11 cellular contexts compared by ENCODE assay signal in the genomic region with DNA sequence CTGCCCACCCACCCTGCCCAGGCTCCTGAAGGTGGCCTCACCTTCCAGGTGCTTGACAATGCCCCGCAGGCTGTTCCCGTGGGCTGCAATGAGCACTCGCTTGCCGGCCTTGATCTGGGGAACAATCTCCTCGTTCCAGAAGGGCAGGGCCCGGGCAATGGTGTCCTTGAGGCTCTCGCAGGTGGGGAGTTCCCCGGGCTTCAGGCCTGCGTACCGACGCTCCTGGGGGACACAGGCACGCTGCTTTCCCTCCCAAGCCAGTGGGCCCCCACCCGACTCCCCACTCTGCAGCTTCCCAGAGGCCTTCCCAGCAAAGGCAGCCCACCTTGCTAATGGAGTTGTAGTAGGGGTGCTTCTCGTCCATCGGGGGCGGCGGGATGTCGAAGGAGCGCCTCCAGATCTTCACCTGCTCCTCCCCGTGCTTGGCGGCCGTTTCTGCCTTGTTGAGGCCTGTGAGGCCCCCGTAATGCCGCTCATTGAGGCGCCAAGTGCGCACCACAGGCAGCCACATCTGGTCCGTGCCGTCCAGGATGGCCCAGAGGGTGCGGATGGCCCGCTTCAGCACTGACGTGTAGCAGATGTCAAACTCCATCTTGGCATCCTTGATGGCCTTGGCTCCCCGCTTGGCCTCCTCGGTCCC. TPM values are rescaled to one million over a fixed set of nuclear protein-coding genes. Genes with fewer than 3 reads are reported as not detected.
DNase-seq lines count a peak whose midpoint lies in the region; ATAC-seq, FAIRE-seq and TF ChIP-seq lines count a peak whose summit lies in the region.
"Had no signal": no experiment of that assay in that cellular context is flagged by ENCODE, and none has a peak within 500 bp of the region (broad histone marks: within the 10 kb centered on the region; RNA-seq: fewer than 3 reads in every experiment).

No MANE protein-coding gene starts in this region.

- no TSS peak for BruUV-seq in K562 (replicated peaks; lab: Mats Ljungman, UMichigan)

- in situ Hi-C loops in K562 (cut with MboI): no loop called here

- H3K4me3 ChIP-seq in K562 (no peak overlapping the region), lower lobe of right lung (no peak overlapping the region), aorta (ENCODE audit: low read length in 2 of 2) (no peak overlapping the region)

- peaks cover 9% of the 10 kb centered on the region for H3K36me3 Mint-ChIP-seq in activated naive CD8-positive, alpha-beta T cell treated with anti-CD3 and anti-CD28 coated beads, Interleukin-2, amount 10 ng/mL, durations not matched to agents 7 days and 5 days
- H3K36me3 Mint-ChIP-seq in activated naive CD8-positive, alpha-beta T cell treated with anti-CD3 and anti-CD28 coated beads for 36 hours: peaks cover 13% of the 10 kb centered on the region

- no peaks in the 10 kb centered on the region for H3K9me3 Mint-ChIP-seq in activated naive CD8-positive, alpha-beta T cell treated with anti-CD3 and anti-CD28 coated beads, Interleukin-2, amount 10 ng/mL, durations not matched to agents 7 days and 5 days
- no peaks in the 10 kb centered on the region for H3K9me3 Mint-ChIP-seq in activated naive CD8-positive, alpha-beta T cell treated with anti-CD3 and anti-CD28 coated beads for 36 hours
- H3K9me3 Mint-ChIP-seq: CD8-positive, alpha-beta memory T cell had no signal

- no peaks in the 10 kb centered on the region for H3K27me3 Mint-ChIP-seq in activated naive CD8-positive, alpha-beta T cell treated with anti-CD3 and anti-CD28 coated beads, Interleukin-2, amount 10 ng/mL, durations not matched to agents 7 days and 5 days
- H3K27me3 Mint-ChIP-seq in activated naive CD8-positive, alpha-beta T cell treated with anti-CD3 and anti-CD28 coated beads for 36 hours: peaks cover 5% of the 10 kb centered on the region
- H3K27me3 Mint-ChIP-seq: CD8-positive, alpha-beta memory T cell had no signal

- peaks cover 6 to 36% of the 10 kb centered on the region in 2 experiments; a peak in 3 of 5 replicates for H3K4me1 ChIP-seq in K562 (replicated peaks in 1 of 2; ENCODE audit: control insufficient read depth in 2 of 2, insufficient read depth in 2 of 2, low read length in 2 of 2)
- H3K4me1 ChIP-seq in lower lobe of right lung: peaks cover 28% of the 10 kb centered on the region
- H3K4me1 ChIP-seq in aorta (ENCODE audit: control insufficient read depth in 1 of 2, insufficient read depth in 2 of 2, low read length in 2 of 2): no peaks in the 10 kb centered on the region

- DNase-seq in activated naive CD8-positive, alpha-beta T cell treated with anti-CD3 and anti-CD28 coated beads, Interleukin-2, amount 10 ng/mL, durations not matched to agents 7 days and 5 days: no peak
- no peak for DNase-seq in activated naive CD8-positive, alpha-beta T cell treated with anti-CD3 and anti-CD28 coated beads for 36 hours
- DNase-seq in K562 (ENCODE audit: extremely low read depth in 1 of 4, low spot score in 3 of 4) (no peak), lower lobe of right lung (peak; percentile 44), aorta (peak in 1 of 2 donors; percentile 76), frontal cortex (ENCODE audit: low spot score in 2 of 2) (no peak), middle frontal gyrus (ENCODE audit: extremely low spot score, low spot score) (no peak)
- no peak for DNase-seq in activated naive CD4-positive, alpha-beta T cell (lab: John Stamatoyannopoulos, UW)
- DNase-seq: activated CD4-positive, alpha-beta T cell treated with anti-CD3 and anti-CD28 coated beads, Interleukin-2, amount 50 U/mL, for 1 hour; stomach had no signal

- H3K27ac ChIP-seq in K562 (ENCODE audit: extremely low read depth, low read depth, low read length): no peak overlapping the region
- no peak overlapping the region for H3K27ac ChIP-seq in lower lobe of right lung
- H3K27ac ChIP-seq in aorta (ENCODE audit: low read depth in 1 of 2, low read length in 2 of 2): no peak overlapping the region
- H3K27ac ChIP-seq: stomach had no signal

- H4K20me1 ChIP-seq in K562 (replicated peaks; ENCODE audit: control insufficient read depth, insufficient read depth, low read length): peaks cover 12% of the 10 kb centered on the region; the same call in 1 of the 2 replicates

- no peak overlapping the region for H3K4me3 Mint-ChIP-seq in activated naive CD8-positive, alpha-beta T cell treated with anti-CD3 and anti-CD28 coated beads, Interleukin-2, amount 10 ng/mL, durations not matched to agents 7 days and 5 days
- no peak overlapping the region for H3K4me3 Mint-ChIP-seq in activated naive CD8-positive, alpha-beta T cell treated with anti-CD3 and anti-CD28 coated beads for 36 hours

- ATAC-seq in activated naive CD8-positive, alpha-beta T cell treated with anti-CD3 and anti-CD28 coated beads, Interleukin-2, amount 10 ng/mL, durations not matched to agents 7 days and 5 days (ENCODE audit: low read depth): peak; percentile 19
- ATAC-seq in K562: no peak
- peak; percentile 2 to 3 for ATAC-seq in lower lobe of right lung
- ATAC-seq in aorta (ENCODE audit: low FRiP score): peak; percentile 3

- intact Hi-C loops in K562 (cut with micrococcal nuclease): loop anchor here (5.0 kb wide), 1 partner anchor 43 kb away; no protein-coding TSS in a partner anchor
- intact Hi-C loops in lower lobe of right lung (cut with DNase I): no loop called here
- intact Hi-C loops in aorta (cut with DNase I): no loop called here

- H3K9ac ChIP-seq in K562 (ENCODE audit: insufficient read depth in 1 of 2, low read depth in 2 of 2, low read length in 2 of 2): peak overlapping the region in 1 of 2 experiments; percentile 76; a peak in 2 of 4 replicates

- no peak; the same call in 1 of the 2 replicates for TF ChIP-seq POLR2A in K562 (conservative IDR thresholded peaks at IDR 0.05)

- 30% methylated on average over 33 of the region's 33 CpGs for WGBS in K562 (ENCODE audit: insufficient coverage, low coverage, missing lambda C conversion rate)
- WGBS in aorta, 2 donors: 21 to 28% methylated on average over 33 of the region's 33 CpGs

- CTCF ChIA-PET in K562 (lab: Yijun Ruan, JAX; ENCODE audit: low intra/inter-chr PET ratio): no interaction called here

- no peaks in the 10 kb centered on the region for H3K9me1 ChIP-seq in K562 (ENCODE audit: control insufficient read depth, insufficient read depth, low read length)

- TF ChIP-seq EP300 in K562 (IDR thresholded peaks at IDR 0.05; ENCODE audit: low read length): no peak

- H3K27me3 ChIP-seq in K562 (ENCODE audit: control insufficient read depth in 2 of 2, insufficient read depth in 2 of 2, low read length in 2 of 2) (peaks cover 0 to 14% of the 10 kb centered on the region in 2 experiments; a peak in 2 of 5 replicates), lower lobe of right lung (ENCODE audit: low read depth) (no peaks in the 10 kb centered on the region), aorta (ENCODE audit: control insufficient read depth in 1 of 2, insufficient read depth in 2 of 2, low read length in 1 of 2) (no peaks in the 10 kb centered on the region)
- H3K27me3 ChIP-seq: stomach had no signal

- TF ChIP-seq CTCF in K562 (IDR thresholded peaks at IDR 0.05 in 2 of 3, conservative IDR thresholded peaks at IDR 0.05 in 1 of 3; ENCODE audit: insufficient read depth in 2 of 3, low read depth in 1 of 3, low read length in 3 of 3): no peak
- no peak for TF ChIP-seq CTCF in lower lobe of right lung (IDR thresholded peaks at IDR 0.05)

- H3K4me1 Mint-ChIP-seq in activated naive CD8-positive, alpha-beta T cell treated with anti-CD3 and anti-CD28 coated beads, Interleukin-2, amount 10 ng/mL, durations not matched to agents 7 days and 5 days: peaks cover 6% of the 10 kb centered on the region
- peaks cover 27% of the 10 kb centered on the region for H3K4me1 Mint-ChIP-seq in activated naive CD8-positive, alpha-beta T cell treated with anti-CD3 and anti-CD28 coated beads for 36 hours

- H3K4me2 ChIP-seq in K562 (ENCODE audit: insufficient read depth, low read length): no peak overlapping the region

- H3K9me3 ChIP-seq in K562 (replicated peaks; ENCODE audit: control insufficient read depth, insufficient read depth, low read depth, low read length) (no peaks in the 10 kb centered on the region), lower lobe of right lung (no peaks in the 10 kb centered on the region), aorta (ENCODE audit: control insufficient read depth, low read length) (no peaks in the 10 kb centered on the region)
- H3K9me3 ChIP-seq: stomach had no signal

- FAIRE-seq in K562 (lab: Jason Lieb, UNC) (no peak), frontal cortex (lab: Jason Lieb, UNC) (no peak)

- TF ChIP-seq RAD21 in K562 (CRISPR knock-in tag; conservative IDR thresholded peaks at IDR 0.05 in 1 of 2, IDR thresholded peaks at IDR 0.05 in 1 of 2): no peak

- H3K27ac Mint-ChIP-seq in activated naive CD8-positive, alpha-beta T cell treated with anti-CD3 and anti-CD28 coated beads, Interleukin-2, amount 10 ng/mL, durations not matched to agents 7 days and 5 days: no peak overlapping the region
- H3K27ac Mint-ChIP-seq in activated naive CD8-positive, alpha-beta T cell treated with anti-CD3 and anti-CD28 coated beads for 36 hours: no peak overlapping the region

- H3K79me2 ChIP-seq in K562 (ENCODE audit: control insufficient read depth, insufficient read depth, low read length): no peaks in the 10 kb centered on the region

- POLR2A ChIA-PET in activated naive CD8-positive, alpha-beta T cell treated with anti-CD3 and anti-CD28 coated beads, Interleukin-2, amount 10 ng/mL, durations not matched to agents 7 days and 5 days (lab: Charles Lee): interaction anchor here (0.7 to 3.6 kb wide), 7 partner anchors 10 to 136 kb away, joined by 3 to 22 read pairs (median 3); a partner anchor contains a TSS
- POLR2A ChIA-PET in K562 (lab: Yijun Ruan, JAX): interaction anchor here (0.6 to 1.2 kb wide), 4 partner anchors 8 to 154 kb away, joined by 3 to 4 read pairs (median 4); no protein-coding TSS in a partner anchor

- H2AFZ ChIP-seq in K562 (ENCODE audit: low read depth, low read length): no peak overlapping the region

- H3K36me3 ChIP-seq in K562 (ENCODE audit: control insufficient read depth, insufficient read depth, low read length) (peaks cover 20% of the 10 kb centered on the region; the same call in 2 of the 3 replicates), lower lobe of right lung (peaks cover 25% of the 10 kb centered on the region), aorta (ENCODE audit: control insufficient read depth in 1 of 2, insufficient read depth in 2 of 2, low read length in 1 of 2) (peaks cover 0 to under 1% of the 10 kb centered on the region in 2 donors)

RNA-seq across cellular contexts. Expression of a gene that starts 0.5 kb away (rescaled TPM):
- total RNA-seq in activated naive CD8-positive, alpha-beta T cell treated with anti-CD3 and anti-CD28 coated beads, Interleukin-2, amount 10 ng/mL, durations not matched to agents 7 days and 5 days: 1 to 10 TPM in 1 of 2 experiments, under 1 TPM in 1; 0.74 to 2.1 TPM
- under 1 TPM; 0.34 to 0.43 TPM for total RNA-seq in activated naive CD8-positive, alpha-beta T cell treated with anti-CD3 and anti-CD28 coated beads for 36 hours
- total RNA-seq in K562 (2011; cell fraction: chromatin; rRNA removed; ENCODE audit: low replicate concordance): not detected in 2 replicates
- 0.50 and 0.53 TPM in 2 replicates for total RNA-seq in K562 (2011; cell fraction: nucleolus; rRNA removed)
- not detected in 2 replicates for total RNA-seq in K562 (2011; cell fraction: nucleoplasm; rRNA removed)
- total RNA-seq in K562 (2014; rRNA removed) (not detected in 2 replicates), K562 (2014; rRNA removed; fragmentation: Illumina TruSeq; extraction: Trizol) (not detected in 2 replicates), K562 (2015; rRNA removed; fragmentation: Illumina TruSeq; extraction: Trizol) (not detected in 2 replicates), K562 (2021) (not detected in 2 replicates), lower lobe of right lung (0.44 TPM), aorta (1 to 10 TPM; 4.1 to 4.8 TPM), frontal cortex (4.5 TPM)
- polyA plus RNA-seq in K562 (2011; rRNA removed) (not detected in 2 replicates), K562 (2014; fragmentation: Illumina TruSeq; extraction: Trizol) (not detected in 2 replicates), K562 (2014; fragmentation: Nextera tagmentation; extraction: Ambion mirVana) (not detected), K562 (2014; rRNA removed) (not detected in 2 replicates), aorta (1 to 10 TPM; 8.0 to 9.5 TPM)
- 0.12 TPM in 1 of 2 replicates, not detected in the other for polyA plus RNA-seq in K562 (2011; cell fraction: cytosol; rRNA removed)
- 0.14 TPM in 1 of 2 replicates, not detected in the other for polyA plus RNA-seq in K562 (2011; cell fraction: nucleus; rRNA removed)
- polyA plus RNA-seq in K562 (2012): not detected in 2 replicates
- not detected in 2 replicates for polyA minus RNA-seq in K562 (2011; rRNA and poly(A)+ RNA removed)
- not detected in 2 replicates for polyA minus RNA-seq in K562 (2011; cell fraction: cytosol; rRNA and poly(A)+ RNA removed)
- not detected in 2 replicates for polyA minus RNA-seq in K562 (2011; cell fraction: nucleus; rRNA and poly(A)+ RNA removed)
- polyA plus RNA-seq: CD8-positive, alpha-beta memory T cell had no signal

RNA-seq across cellular contexts. Expression of a gene that starts 17.4 kb away (rescaled TPM):
- total RNA-seq in activated naive CD8-positive, alpha-beta T cell treated with anti-CD3 and anti-CD28 coated beads, Interleukin-2, amount 10 ng/mL, durations not matched to agents 7 days and 5 days: 10 to 100 TPM; 51.0 to 54.5 TPM
- total RNA-seq in activated naive CD8-positive, alpha-beta T cell treated with anti-CD3 and anti-CD28 coated beads for 36 hours: 10 to 100 TPM; 32.5 to 35.2 TPM
- total RNA-seq in K562 (2011; cell fraction: chromatin; rRNA removed; ENCODE audit: low replicate concordance): 15.0 and 46.8 TPM in 2 replicates
- 28.4 and 32.0 TPM in 2 replicates for total RNA-seq in K562 (2011; cell fraction: nucleolus; rRNA removed)
- total RNA-seq in K562 (2011; cell fraction: nucleoplasm; rRNA removed): 22.1 and 23.5 TPM in 2 replicates
- 4.1 and 6.5 TPM in 2 replicates for total RNA-seq in K562 (2014; rRNA removed)
- total RNA-seq in K562 (2014; rRNA removed; fragmentation: Illumina TruSeq; extraction: Trizol): 1.3 and 1.9 TPM in 2 replicates
- 4.2 and 4.8 TPM in 2 replicates for total RNA-seq in K562 (2015; rRNA removed; fragmentation: Illumina TruSeq; extraction: Trizol)
- total RNA-seq in K562 (2021): 8.6 and 9.9 TPM in 2 replicates
- 4.1 and 5.7 TPM in 2 replicates for polyA plus RNA-seq in K562 (2011; rRNA removed)
- polyA plus RNA-seq in K562 (2011; cell fraction: cytosol; rRNA removed): 4.9 and 8.0 TPM in 2 replicates
- 22.0 and 33.1 TPM in 2 replicates for polyA plus RNA-seq in K562 (2011; cell fraction: nucleus; rRNA removed)
- 4.7 and 10.9 TPM in 2 replicates for polyA plus RNA-seq in K562 (2012)
- polyA plus RNA-seq in K562 (2014; fragmentation: Illumina TruSeq; extraction: Trizol): 3.6 and 4.1 TPM in 2 replicates
- polyA plus RNA-seq in K562 (2014; fragmentation: Nextera tagmentation; extraction: Ambion mirVana): under 1 TPM; 0.51 to 0.70 TPM
- polyA plus RNA-seq in K562 (2014; rRNA removed): 5.2 and 5.9 TPM in 2 replicates
- polyA minus RNA-seq in K562 (2011; rRNA and poly(A)+ RNA removed): 4.8 and 6.4 TPM in 2 replicates
- 5.9 and 23.5 TPM in 2 replicates for polyA minus RNA-seq in K562 (2011; cell fraction: cytosol; rRNA and poly(A)+ RNA removed)
- 16.4 and 23.2 TPM in 2 replicates for polyA minus RNA-seq in K562 (2011; cell fraction: nucleus; rRNA and poly(A)+ RNA removed)
- 24.2 TPM for total RNA-seq in lower lobe of right lung
- 10 to 100 TPM; 27.6 to 35.7 TPM for total RNA-seq in aorta
- polyA plus RNA-seq in aorta: 10 to 100 TPM in 1 of 2 donors, 1 to 10 TPM in 1; 8.4 to 35.6 TPM
- total RNA-seq in frontal cortex: 3.7 TPM

RNA-seq across cellular contexts. Expression of a gene that starts 20.4 kb away (rescaled TPM):
- 100 to 1,000 TPM; 152 to 157 TPM for total RNA-seq in activated naive CD8-positive, alpha-beta T cell treated with anti-CD3 and anti-CD28 coated beads, Interleukin-2, amount 10 ng/mL, durations not matched to agents 7 days and 5 days
- 100 to 1,000 TPM; 131 to 136 TPM for total RNA-seq in activated naive CD8-positive, alpha-beta T cell treated with anti-CD3 and anti-CD28 coated beads for 36 hours
- total RNA-seq in K562 (2011; cell fraction: chromatin; rRNA removed; ENCODE audit: low replicate concordance): 42.0 and 115 TPM in 2 replicates
- 55.1 and 55.4 TPM in 2 replicates for total RNA-seq in K562 (2011; cell fraction: nucleolus; rRNA removed)
- 42.4 and 48.7 TPM in 2 replicates for total RNA-seq in K562 (2011; cell fraction: nucleoplasm; rRNA removed)
- 61.5 and 65.1 TPM in 2 replicates for total RNA-seq in K562 (2014; rRNA removed)
- total RNA-seq in K562 (2014; rRNA removed; fragmentation: Illumina TruSeq; extraction: Trizol): 17.5 and 21.2 TPM in 2 replicates
- 36.9 and 38.9 TPM in 2 replicates for total RNA-seq in K562 (2015; rRNA removed; fragmentation: Illumina TruSeq; extraction: Trizol)
- 51.5 and 57.7 TPM in 2 replicates for total RNA-seq in K562 (2021)
- polyA plus RNA-seq in K562 (2011; rRNA removed): 32.4 and 35.0 TPM in 2 replicates
- polyA plus RNA-seq in K562 (2011; cell fraction: cytosol; rRNA removed): 41.3 and 70.1 TPM in 2 replicates
- 44.0 and 49.7 TPM in 2 replicates for polyA plus RNA-seq in K562 (2011; cell fraction: nucleus; rRNA removed)
- polyA plus RNA-seq in K562 (2012): 47.8 and 50.1 TPM in 2 replicates
- polyA plus RNA-seq in K562 (2014; fragmentation: Illumina TruSeq; extraction: Trizol): 52.1 and 58.2 TPM in 2 replicates
- polyA plus RNA-seq in K562 (2014; fragmentation: Nextera tagmentation; extraction: Ambion mirVana): 1 to 10 TPM; 1.9 to 3.7 TPM
- polyA plus RNA-seq in K562 (2014; rRNA removed): 47.6 and 53.0 TPM in 2 replicates
- polyA minus RNA-seq in K562 (2011; rRNA and poly(A)+ RNA removed): 19.1 and 33.6 TPM in 2 replicates
- 20.9 and 23.1 TPM in 2 replicates for polyA minus RNA-seq in K562 (2011; cell fraction: cytosol; rRNA and poly(A)+ RNA removed)
- polyA minus RNA-seq in K562 (2011; cell fraction: nucleus; rRNA and poly(A)+ RNA removed): 20.3 and 26.3 TPM in 2 replicates
- total RNA-seq in lower lobe of right lung: 109 TPM
- 100 to 1,000 TPM in 1 of 2 donors, 10 to 100 TPM in 1; 96.1 to 105 TPM for total RNA-seq in aorta
- 10 to 100 TPM; 80.1 to 91.6 TPM for polyA plus RNA-seq in aorta
- 48.1 TPM for total RNA-seq in frontal cortex

RNA-seq across cellular contexts. Expression of a gene that starts 39.2 kb away (rescaled TPM):
- total RNA-seq in activated naive CD8-positive, alpha-beta T cell treated with anti-CD3 and anti-CD28 coated beads, Interleukin-2, amount 10 ng/mL, durations not matched to agents 7 days and 5 days: 10 to 100 TPM; 21.5 to 22.0 TPM
- 10 to 100 TPM; 32.6 to 38.3 TPM for total RNA-seq in activated naive CD8-positive, alpha-beta T cell treated with anti-CD3 and anti-CD28 coated beads for 36 hours
- total RNA-seq in K562 (2011; cell fraction: chromatin; rRNA removed; ENCODE audit: low replicate concordance): 1.3 and 8.8 TPM in 2 replicates
- total RNA-seq in K562 (2011; cell fraction: nucleolus; rRNA removed): 4.2 and 6.2 TPM in 2 replicates
- 3.3 and 4.3 TPM in 2 replicates for total RNA-seq in K562 (2011; cell fraction: nucleoplasm; rRNA removed)
- total RNA-seq in K562 (2014; rRNA removed): 0.53 TPM in 1 of 2 replicates, not detected in the other
- 0.15 TPM in 1 of 2 replicates, not detected in the other for total RNA-seq in K562 (2014; rRNA removed; fragmentation: Illumina TruSeq; extraction: Trizol)
- 0.36 TPM in 1 of 2 replicates, not detected in the other for total RNA-seq in K562 (2015; rRNA removed; fragmentation: Illumina TruSeq; extraction: Trizol)
- total RNA-seq in K562 (2021): 0.78 and 0.87 TPM in 2 replicates
- 0.43 and 1.1 TPM in 2 replicates for polyA plus RNA-seq in K562 (2011; rRNA removed)
- 0.48 and 0.60 TPM in 2 replicates for polyA plus RNA-seq in K562 (2011; cell fraction: cytosol; rRNA removed)
- 5.3 and 8.2 TPM in 2 replicates for polyA plus RNA-seq in K562 (2011; cell fraction: nucleus; rRNA removed)
- 0.57 and 1.3 TPM in 2 replicates for polyA plus RNA-seq in K562 (2012)
- 0.30 and 0.69 TPM in 2 replicates for polyA plus RNA-seq in K562 (2014; fragmentation: Illumina TruSeq; extraction: Trizol)
- under 1 TPM in 1 of 2 experiments, not detected in 1; 0.04 TPM for polyA plus RNA-seq in K562 (2014; fragmentation: Nextera tagmentation; extraction: Ambion mirVana)
- 0.03 TPM in 1 of 2 replicates, not detected in the other for polyA plus RNA-seq in K562 (2014; rRNA removed)
- 0.39 and 0.46 TPM in 2 replicates for polyA minus RNA-seq in K562 (2011; rRNA and poly(A)+ RNA removed)
- 1.0 and 1.8 TPM in 2 replicates for polyA minus RNA-seq in K562 (2011; cell fraction: cytosol; rRNA and poly(A)+ RNA removed)
- 0.67 and 1.1 TPM in 2 replicates for polyA minus RNA-seq in K562 (2011; cell fraction: nucleus; rRNA and poly(A)+ RNA removed)
- 82.5 TPM for total RNA-seq in lower lobe of right lung
- total RNA-seq in aorta: 1,000 to 10,000 TPM in 1 of 2 donors, 100 to 1,000 TPM in 1; 856 to 1,098 TPM
- 1,000 to 10,000 TPM in 1 of 2 donors, 100 to 1,000 TPM in 1; 293 to 2,243 TPM for polyA plus RNA-seq in aorta
- total RNA-seq in frontal cortex: 4.1 TPM

RNA-seq across cellular contexts. Expression of a gene that starts 58.4 kb away (rescaled TPM):
- total RNA-seq in activated naive CD8-positive, alpha-beta T cell treated with anti-CD3 and anti-CD28 coated beads, Interleukin-2, amount 10 ng/mL, durations not matched to agents 7 days and 5 days: 10 to 100 TPM; 99.3 to 99.4 TPM
- 100 to 1,000 TPM; 287 to 296 TPM for total RNA-seq in activated naive CD8-positive, alpha-beta T cell treated with anti-CD3 and anti-CD28 coated beads for 36 hours
- 221 and 485 TPM in 2 replicates for total RNA-seq in K562 (2011; cell fraction: chromatin; rRNA removed; ENCODE audit: low replicate concordance)
- total RNA-seq in K562 (2011; cell fraction: nucleolus; rRNA removed): 288 and 305 TPM in 2 replicates
- 283 and 288 TPM in 2 replicates for total RNA-seq in K562 (2011; cell fraction: nucleoplasm; rRNA removed)
- total RNA-seq in K562 (2014; rRNA removed): 225 and 257 TPM in 2 replicates
- total RNA-seq in K562 (2014; rRNA removed; fragmentation: Illumina TruSeq; extraction: Trizol): 84.6 and 112 TPM in 2 replicates
- 148 and 153 TPM in 2 replicates for total RNA-seq in K562 (2015; rRNA removed; fragmentation: Illumina TruSeq; extraction: Trizol)
- 259 and 267 TPM in 2 replicates for total RNA-seq in K562 (2021)
- polyA plus RNA-seq in K562 (2011; rRNA removed): 255 and 293 TPM in 2 replicates
- polyA plus RNA-seq in K562 (2011; cell fraction: cytosol; rRNA removed): 344 and 561 TPM in 2 replicates
- polyA plus RNA-seq in K562 (2011; cell fraction: nucleus; rRNA removed): 643 and 644 TPM in 2 replicates
- polyA plus RNA-seq in K562 (2012): 248 and 301 TPM in 2 replicates
- 230 and 249 TPM in 2 replicates for polyA plus RNA-seq in K562 (2014; fragmentation: Illumina TruSeq; extraction: Trizol)
- 10 to 100 TPM; 29.7 to 82.9 TPM for polyA plus RNA-seq in K562 (2014; fragmentation: Nextera tagmentation; extraction: Ambion mirVana)
- 225 and 255 TPM in 2 replicates for polyA plus RNA-seq in K562 (2014; rRNA removed)
- 64.0 and 99.2 TPM in 2 replicates for polyA minus RNA-seq in K562 (2011; rRNA and poly(A)+ RNA removed)
- polyA minus RNA-seq in K562 (2011; cell fraction: cytosol; rRNA and poly(A)+ RNA removed): 89.3 and 91.7 TPM in 2 replicates
- polyA minus RNA-seq in K562 (2011; cell fraction: nucleus; rRNA and poly(A)+ RNA removed): 95.6 and 131 TPM in 2 replicates
- total RNA-seq in lower lobe of right lung: 48.3 TPM
- total RNA-seq in aorta: 10 to 100 TPM; 49.5 to 53.4 TPM
- polyA plus RNA-seq in aorta: 10 to 100 TPM; 31.6 to 93.1 TPM
- total RNA-seq in frontal cortex: 46.1 TPM
